Comparison of ENCODE assay signal across 7 cellular contexts in genomic region chrY:24833619-24834018, GRCh38. TPM values are rescaled to one million over a fixed set of nuclear protein-coding genes. Genes with fewer than 3 reads are reported as not detected.
"Had no signal": no experiment of that assay in that cellular context is flagged by ENCODE, and none has a peak within 500 bp of the region (broad histone marks: within the 10 kb centered on the region; RNA-seq: fewer than 3 reads in every experiment).

DAZ4 (plus strand) TSS chrY:24833919; CDS start chrY:24834127, 208 bp downstream.

RNA-seq across cellular contexts. Expression of gene DAZ4, which starts in this region (rescaled TPM):
- total RNA-seq: GM23248, H1, H4, H7, H9, HFFc6 had no signal
- polyA plus RNA-seq: GM23248, GM23338, H1 had no signal
